Comparison of ENCODE assay signal across 1 cellular context in genomic region chr10:29411666-29412335, GRCh38.
TF ChIP-seq lines count a peak whose summit lies in the region.

No MANE protein-coding gene starts in this region.

TF ChIP-seq in HEK293, 187 proteins besides CTCF, POLR2A, EP300 and RAD21 (continued from another document):
- no peak for TF ChIP-seq ZNF280C (tag by site-specific recombination; IDR thresholded peaks at IDR 0.05)
- no peak for TF ChIP-seq ZNF114 (tag by site-specific recombination; IDR thresholded peaks at IDR 0.05)
TF ChIP-seq in HEK293: peak in this region for 2.
